ENCODE assay signal across 9 cellular contexts in genomic region chr14:21103165-21103709, GRCh38. TPM values are rescaled to one million over a fixed set of nuclear protein-coding genes. Genes with fewer than 3 reads are reported as not detected.
DNase-seq lines count a peak whose midpoint lies in the region; ATAC-seq, FAIRE-seq and TF ChIP-seq lines count a peak whose summit lies in the region.
"Had no signal": no experiment of that assay in that cellular context is flagged by ENCODE, and none has a peak within 500 bp of the region (broad histone marks: within the 10 kb centered on the region; RNA-seq: fewer than 3 reads in every experiment).

No MANE protein-coding gene starts in this region.

- no peak for FAIRE-seq in H54 (lab: Jason Lieb, UNC)

- H3K27ac ChIP-seq in 22Rv1 (peak overlapping the region; percentile 99), adipose tissue (ENCODE audit: low read depth, low read length) (peak overlapping the region; percentile 76), lower lobe of right lung (peak overlapping the region; percentile 99)

- TF ChIP-seq POLR2A in H54 (IDR thresholded peaks at IDR 0.05; ENCODE audit: low read depth, low read length), result no peak

- DNase-seq in H54 (ENCODE audit: insufficient read length, low spot score), result peak; percentile 80
- no peak for DNase-seq in lower lobe of right lung
- no peak for DNase-seq in cortex of kidney (lab: John Stamatoyannopoulos, UW)
- DNase-seq in NCI-H187 (lab: John Stamatoyannopoulos, UW), result no peak
- no peak for DNase-seq in CD1c-positive myeloid dendritic cell (ENCODE audit: extremely low spot score)
- no peak for DNase-seq in DMS79 treated with DMSO at 0.1 percent for 48 hours (lab: John Stamatoyannopoulos, UW)

- no peak for ATAC-seq in lower lobe of right lung

- peak overlapping the region; percentile 76 for H3K4me3 ChIP-seq in lower lobe of right lung

- WGBS in adipose tissue, 3 donors, result 2 to 3% (median 3%) methylated on average over 15 of the region's 15 CpGs

- peaks cover 49% of the 10 kb centered on the region for H3K4me1 ChIP-seq in lower lobe of right lung

- intact Hi-C loops in lower lobe of right lung (cut with DNase I), result no loop called here

- H3K36me3 ChIP-seq in lower lobe of right lung, result no peaks in the 10 kb centered on the region

- peak; percentile 80 for TF ChIP-seq CTCF in 22Rv1 (IDR thresholded peaks at IDR 0.05)
- no peak for TF ChIP-seq CTCF in lower lobe of right lung (IDR thresholded peaks at IDR 0.05)

- no peaks in the 10 kb centered on the region for H3K27me3 ChIP-seq in lower lobe of right lung (ENCODE audit: low read depth)

- no peaks in the 10 kb centered on the region for H3K9me3 ChIP-seq in lower lobe of right lung

RNA-seq across cellular contexts. Expression of gene TMEM253, which starts 2.4 kb away (rescaled TPM):
- under 1 TPM; 0.22 to 0.83 (median 0.25) TPM for polyA plus RNA-seq in adipose tissue
- total RNA-seq in lower lobe of right lung, result 0.50 TPM

RNA-seq across cellular contexts. Expression of gene ZNF219, which starts 4.8 kb away (rescaled TPM):
- polyA plus RNA-seq in adipose tissue, result 10 to 100 TPM; 14.4 to 56.1 (median 18.6) TPM
- 46.1 TPM for total RNA-seq in lower lobe of right lung

RNA-seq across cellular contexts. Expression of gene ARHGEF40, which starts 33.1 kb away (rescaled TPM):
- polyA plus RNA-seq in adipose tissue, result 10 to 100 TPM; 21.6 to 67.2 (median 44.0) TPM
- 28.5 TPM for total RNA-seq in lower lobe of right lung

RNA-seq across cellular contexts. Expression of gene RNASE8, which starts 45.6 kb away (rescaled TPM):
- not detected for polyA plus RNA-seq in adipose tissue
- not detected for total RNA-seq in lower lobe of right lung
- total RNA-seq: renal cortical epithelial cell had no signal

RNA-seq across cellular contexts. Expression of gene OR5AU1, which starts 52.6 kb away (rescaled TPM):
- not detected for polyA plus RNA-seq in adipose tissue
- total RNA-seq in lower lobe of right lung, result not detected
- total RNA-seq: renal cortical epithelial cell had no signal
